In genomic region chr1:233959089-233959488, GRCh38 we compare ENCODE assay signal across 26 cellular contexts. TPM values are rescaled to one million over a fixed set of nuclear protein-coding genes. Genes with fewer than 3 reads are reported as not detected.
"Had no signal": no experiment of that assay in that cellular context is flagged by ENCODE, and none has a peak within 500 bp of the region (broad histone marks: within the 10 kb centered on the region; RNA-seq: fewer than 3 reads in every experiment).

No MANE protein-coding gene starts in this region.

- H3K4me3 ChIP-seq: gastrocnemius medialis, left lung, mucosa of descending colon, pancreas, right atrium auricular region, stomach, thyroid gland, vagina had no signal

- H3K4me1 ChIP-seq: gastrocnemius medialis, left lung, pancreas, right atrium auricular region, stomach, thyroid gland, vagina had no signal

- H3K27me3 ChIP-seq: gastrocnemius medialis, left lung, neutrophil, pancreas, right atrium auricular region, stomach, thyroid gland, vagina had no signal

- DNase-seq: effector CD8-positive, alpha-beta T cell; endodermal cell; foreskin fibroblast; gastrocnemius medialis; head of caudate nucleus; kidney; left lung; mesenchymal stem cell; mucosa of descending colon; naive B cell; pancreas; stimulated activated CD4-positive, alpha-beta T cell treated with anti-CD3 and anti-CD28 coated beads, Interleukin-2, amount 100 ng/mL, for 24 hours; stimulated activated CD4-positive, alpha-beta T cell treated with anti-CD3 and anti-CD28 coated beads, Interleukin-4, amount 100 ng/mL, for 24 hours; stimulated activated naive CD4-positive, alpha-beta T cell treated with Interleukin-2 at 50 U/mL for 16 hours; stomach; thyroid gland; trophoblast cell had no signal

- H3K36me3 ChIP-seq: gastrocnemius medialis, left lung, neutrophil, pancreas, right atrium auricular region, stomach, thyroid gland, vagina had no signal

- H3K9me3 ChIP-seq: gastrocnemius medialis, mucosa of descending colon, neutrophil, pancreas, thyroid gland, vagina had no signal

- FAIRE-seq: kidney, pancreas had no signal

- H3K27ac ChIP-seq: epithelial cell of prostate, gastrocnemius medialis, left lung, neutrophil, pancreas, right atrium auricular region, stomach, thyroid gland, vagina had no signal

RNA-seq across cellular contexts. Expression of gene SLC35F3, which starts 54.6 kb away (rescaled TPM):
- total RNA-seq: glomerular endothelial cell, lung microvascular endothelial cell, posterior vena cava, pulmonary artery endothelial cell, right atrium auricular region, sciatic nerve had no signal
